Comparison of ENCODE assay signal across 11 cellular contexts in genomic region chr3:100041328-100041749, GRCh38.
DNase-seq lines count a peak whose midpoint lies in the region; ATAC-seq and TF ChIP-seq lines count a peak whose summit lies in the region.
"Had no signal": no experiment of that assay in that cellular context is flagged by ENCODE, and none has a peak within 500 bp of the region (broad histone marks: within the 10 kb centered on the region; RNA-seq: fewer than 3 reads in every experiment).

No MANE protein-coding gene starts in this region.

- H3K4me1 Mint-ChIP-seq in Calu3 (ENCODE audit: low read depth, unreplicated experiment) = peaks cover 68% of the 10 kb centered on the region
- no peaks in the 10 kb centered on the region for H3K4me1 Mint-ChIP-seq in activated CD4-positive, alpha-beta T cell treated with anti-CD3 and anti-CD28 coated beads, Interleukin-2, amount 10 ng/mL, durations not matched to agents 7 days and 5 days

- no TSS peak for BruUV-seq in Calu3 (replicated peaks; lab: Mats Ljungman, UMichigan)

- POLR2A ChIA-PET in activated CD4-positive, alpha-beta T cell treated with anti-CD3 and anti-CD28 coated beads, Interleukin-2, amount 10 ng/mL, durations not matched to agents 7 days and 5 days (lab: Charles Lee) = no interaction called here

- intact Hi-C loops in Calu3 (cut with micrococcal nuclease; ENCODE audit: unreplicated experiment) (loop anchor here (10.0 kb wide), 3 partner anchors 87 to 197 kb away; no protein-coding TSS in a partner anchor), posterior vena cava (cut with DNase I) (loop anchor here in 1 of 2 donors (5.0 kb wide), 2 partner anchors 99 to 169 kb away; no protein-coding TSS in a partner anchor)

- H3K27ac Mint-ChIP-seq in Calu3 (ENCODE audit: unreplicated experiment) = peak overlapping the region; percentile 97
- no peak overlapping the region for H3K27ac Mint-ChIP-seq in activated CD4-positive, alpha-beta T cell treated with anti-CD3 and anti-CD28 coated beads, Interleukin-2, amount 10 ng/mL, durations not matched to agents 7 days and 5 days
- H3K27ac Mint-ChIP-seq: neural progenitor cell had no signal

- H3K36me3 Mint-ChIP-seq in Calu3 (ENCODE audit: insufficient read depth, unreplicated experiment) = peaks cover 19% of the 10 kb centered on the region
- no peaks in the 10 kb centered on the region for H3K36me3 Mint-ChIP-seq in activated CD4-positive, alpha-beta T cell treated with anti-CD3 and anti-CD28 coated beads, Interleukin-2, amount 10 ng/mL, durations not matched to agents 7 days and 5 days (ENCODE audit: low read depth)
- H3K36me3 Mint-ChIP-seq: neural progenitor cell had no signal

- H3K4me3 Mint-ChIP-seq in Calu3 (ENCODE audit: low read depth, unreplicated experiment) = no peak overlapping the region
- no peak overlapping the region for H3K4me3 Mint-ChIP-seq in activated CD4-positive, alpha-beta T cell treated with anti-CD3 and anti-CD28 coated beads, Interleukin-2, amount 10 ng/mL, durations not matched to agents 7 days and 5 days
- H3K4me3 Mint-ChIP-seq: activated T-cell treated with anti-CD3 and anti-CD28 coated beads, Interleukin-2, amount 50 U/mL, for 4 hours; H9; neural progenitor cell had no signal

- H3K27me3 Mint-ChIP-seq in Calu3 (ENCODE audit: unreplicated experiment) = no peaks in the 10 kb centered on the region
- H3K27me3 Mint-ChIP-seq in activated CD4-positive, alpha-beta T cell treated with anti-CD3 and anti-CD28 coated beads, Interleukin-2, amount 10 ng/mL, durations not matched to agents 7 days and 5 days = no peaks in the 10 kb centered on the region

- no peak for ATAC-seq in HG03469 (IDR thresholded peaks at IDR 0.05; ENCODE audit: unreplicated experiment)
- ATAC-seq: activated T-cell treated with anti-CD3 and anti-CD28 coated beads, Interleukin-2, amount 50 U/mL, for 4 hours had no signal

- CTCF ChIA-PET in Calu3 (lab: Charles Lee) = interaction anchor here (1.3 to 3.0 kb wide), 4 partner anchors 16 to 213 kb away, joined by 3 to 10 read pairs (median 4); no protein-coding TSS in a partner anchor
- CTCF ChIA-PET in activated CD4-positive, alpha-beta T cell treated with anti-CD3 and anti-CD28 coated beads, Interleukin-2, amount 10 ng/mL, durations not matched to agents 7 days and 5 days (lab: Charles Lee) = interaction anchor here (0.7 kb wide), 1 partner anchor 217 kb away, joined by 3 read pairs; no protein-coding TSS in a partner anchor

- no peak for TF ChIP-seq CTCF in Calu3 (IDR thresholded peaks at IDR 0.05; ENCODE audit: unreplicated experiment)

- DNase-seq in Calu3 (no peak), SW 1271 (lab: John Stamatoyannopoulos, UW) (peak; percentile 57 to 86), foreskin melanocyte (peak; percentile 38), renal cortical epithelial cell (ENCODE audit: low read depth) (peak; percentile 91), posterior vena cava (ENCODE audit: low spot score) (no peak)
- DNase-seq in activated CD4-positive, alpha-beta T cell treated with anti-CD3 and anti-CD28 coated beads for 1 hour = no peak
- no peak for DNase-seq in activated CD4-positive, alpha-beta T cell treated with anti-CD3 and anti-CD28 coated beads, Interleukin-2, amount 10 ng/mL, durations not matched to agents 7 days and 5 days
- DNase-seq: activated T-cell treated with anti-CD3 and anti-CD28 coated beads, Interleukin-2, amount 50 U/mL, for 4 hours; H9 had no signal

- no peaks in the 10 kb centered on the region for H3K9me3 Mint-ChIP-seq in Calu3 (ENCODE audit: low read depth, unreplicated experiment)
- no peaks in the 10 kb centered on the region for H3K9me3 Mint-ChIP-seq in activated CD4-positive, alpha-beta T cell treated with anti-CD3 and anti-CD28 coated beads, Interleukin-2, amount 10 ng/mL, durations not matched to agents 7 days and 5 days
- H3K9me3 Mint-ChIP-seq: activated T-cell treated with anti-CD3 and anti-CD28 coated beads, Interleukin-2, amount 50 U/mL, for 4 hours; H9; neural progenitor cell had no signal

Comparison
In these comparisons a context has a peak if more than half of its experiments do, and no peak if none do; other contexts are left out.
1. DNase-seq: peak in SW 1271 (2 of 2), foreskin melanocyte (single experiment) and renal cortical epithelial cell (single experiment); none in Calu3 (single experiment), activated CD4-positive, alpha-beta T cell treated with anti-CD3 and anti-CD28 coated beads for 1 hour (single experiment), posterior vena cava (single experiment) and activated CD4-positive, alpha-beta T cell treated with anti-CD3 and anti-CD28 coated beads, Interleukin-2, amount 10 ng/mL, durations not matched to agents 7 days and 5 days (single experiment).